In the genomic region with DNA sequence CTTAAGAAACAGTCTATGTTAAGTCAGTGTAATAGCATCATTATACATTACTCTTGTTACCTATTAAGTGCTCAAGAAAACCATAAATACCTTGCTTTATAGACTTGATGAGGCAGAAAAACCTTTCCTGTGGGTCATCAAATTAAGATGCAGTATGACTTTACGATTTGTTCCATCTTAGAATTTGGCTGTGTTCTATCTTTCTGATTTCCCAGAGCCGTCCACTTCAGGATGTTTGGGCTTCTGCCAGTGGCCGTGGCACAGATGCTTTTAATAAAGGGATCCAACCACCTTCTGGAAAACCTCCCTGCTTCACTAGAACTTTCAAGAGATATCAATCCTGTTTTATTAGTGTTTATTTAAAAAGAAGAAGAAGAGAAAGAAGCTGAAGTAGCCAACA, we compare ENCODE assay signal across 1 cellular context.
TF ChIP-seq lines count a peak whose summit lies in the region.

No MANE protein-coding gene starts in this region.

TF ChIP-seq in SK-N-SH, 30 proteins besides CTCF, POLR2A, EP300 and RAD21 (continued from another document):
- TF ChIP-seq REST (IDR thresholded peaks at IDR 0.05; ENCODE audit: low read depth, low read length) (no peak), ELF1 (IDR thresholded peaks at IDR 0.05) (no peak), USF2 (IDR thresholded peaks at IDR 0.05; ENCODE audit: borderline replicate concordance, low read depth, low read length) (no peak), JUND (IDR thresholded peaks at IDR 0.05) (peak; percentile 25; the same call in 1 of the 2 replicates), RFX5 (IDR thresholded peaks at IDR 0.05; ENCODE audit: low read length) (no peak), MXI1 (IDR thresholded peaks at IDR 0.05; ENCODE audit: low read depth, low read length) (no peak), NFIC (IDR thresholded peaks at IDR 0.05; ENCODE audit: borderline replicate concordance) (peak; percentile 77; the same call in 1 of the 2 replicates), ZBTB33 (IDR thresholded peaks at IDR 0.05; ENCODE audit: borderline replicate concordance, low read depth) (no peak), MEF2A (IDR thresholded peaks at IDR 0.05; ENCODE audit: borderline replicate concordance, low read depth) (no peak), GABPA (IDR thresholded peaks at IDR 0.05; ENCODE audit: low read depth) (no peak)
